In genomic region chr12:102062419-102062806, GRCh38 we compare ENCODE assay signal across 8 cellular contexts. TPM values are rescaled to one million over a fixed set of nuclear protein-coding genes. Genes with fewer than 3 reads are reported as not detected.
DNase-seq lines count a peak whose midpoint lies in the region; ATAC-seq and TF ChIP-seq lines count a peak whose summit lies in the region.

No MANE protein-coding gene starts in this region.

- H3K4me3 ChIP-seq in GM23338 (peak overlapping the region; percentile 68), SJSA1 (peak overlapping the region; percentile 72), fibroblast of mammary gland (ENCODE audit: control insufficient read depth, low read depth, low read length) (peak overlapping the region; percentile 92), skeletal muscle cell (ENCODE audit: low read depth, low read length) (peak overlapping the region; percentile 82)

- no peaks in the 10 kb centered on the region for H3K9me3 ChIP-seq in SJSA1 (replicated peaks)

- TF ChIP-seq CTCF in GM23338 (conservative IDR thresholded peaks at IDR 0.05; ENCODE audit: low read depth in 2 of 2) = no peak
- no peak for TF ChIP-seq CTCF in fibroblast of mammary gland (conservative IDR thresholded peaks at IDR 0.05; ENCODE audit: control insufficient read depth, insufficient read depth, low read depth, low read length)
- TF ChIP-seq CTCF in GM10266 (IDR thresholded peaks at IDR 0.05; ENCODE audit: control insufficient read depth, insufficient read depth, low read depth, missing control alignments) = no peak

- H3K27ac Mint-ChIP-seq in GM23338 = no peak overlapping the region

- no peaks in the 10 kb centered on the region for H4K20me1 ChIP-seq in GM23338 (replicated peaks; ENCODE audit: insufficient read depth)

- no peaks in the 10 kb centered on the region for H3K4me1 Mint-ChIP-seq in GM23338

- no peak for ATAC-seq in GM23338
- ATAC-seq in GM18520 (IDR thresholded peaks at IDR 0.05; ENCODE audit: unreplicated experiment) = no peak

- peak overlapping the region; percentile 83 for H3K4me3 Mint-ChIP-seq in GM23338

- H3K4me1 ChIP-seq in GM23338 (ENCODE audit: insufficient read depth) = peaks cover 5% of the 10 kb centered on the region; the same call in 1 of the 2 replicates
- peaks cover 9% of the 10 kb centered on the region for H3K4me1 ChIP-seq in SJSA1 (replicated peaks)

- peaks cover 2% of the 10 kb centered on the region for H3K27me3 Mint-ChIP-seq in GM23338 (ENCODE audit: insufficient read depth, low read depth, poor library complexity)

- H3K4me2 ChIP-seq in GM23338 = peak overlapping the region; percentile 5; the same call in 1 of the 2 replicates

- DNase-seq in GM23338 (ENCODE audit: low spot score) = no peak
- DNase-seq in SJSA1 (ENCODE audit: low read depth in 1 of 2, low spot score in 2 of 2) = no peak
- DNase-seq in fibroblast of mammary gland (ENCODE audit: low read depth) = no peak
- DNase-seq in skeletal muscle cell (ENCODE audit: low read depth) = no peak
- DNase-seq in GM10266 (ENCODE audit: extremely low spot score) = no peak
- no peak for DNase-seq in retina
- DNase-seq in UCSD-AML1 (lab: John Stamatoyannopoulos, UW; ENCODE audit: unreplicated experiment) = no peak

- 0 out of 2 replicates have a peak, but pooled peaks cover 7% of the 10 kb centered on the region for H3K9me2 ChIP-seq in GM23338 (ENCODE audit: insufficient read depth)

- H2AFZ ChIP-seq in GM23338 = peak overlapping the region; percentile 91

- H3K36me3 ChIP-seq in GM23338 (ENCODE audit: insufficient read depth) (no peaks in the 10 kb centered on the region), SJSA1 (peaks cover 17% of the 10 kb centered on the region)

- no peaks in the 10 kb centered on the region for H3F3A ChIP-seq in GM23338 (replicated peaks; ENCODE audit: low read depth)

- H3K79me2 ChIP-seq in GM23338 (replicated peaks; ENCODE audit: insufficient read depth) = no peaks in the 10 kb centered on the region

- H3K36me3 Mint-ChIP-seq in GM23338 (ENCODE audit: low read depth) = no peaks in the 10 kb centered on the region

- H3K27me3 ChIP-seq in GM23338 (ENCODE audit: insufficient read depth) (no peaks in the 10 kb centered on the region), SJSA1 (replicated peaks) (no peaks in the 10 kb centered on the region)

- no peaks in the 10 kb centered on the region for H3K9me3 Mint-ChIP-seq in GM23338

- H3K27ac ChIP-seq in GM23338 (ENCODE audit: low read depth) = no peak overlapping the region
- H3K27ac ChIP-seq in SJSA1 = no peak overlapping the region; the same call in 1 of the 2 replicates

TF ChIP-seq in GM23338, 12 proteins besides CTCF, POLR2A, EP300 and RAD21:
- TF ChIP-seq, protein P1, sequence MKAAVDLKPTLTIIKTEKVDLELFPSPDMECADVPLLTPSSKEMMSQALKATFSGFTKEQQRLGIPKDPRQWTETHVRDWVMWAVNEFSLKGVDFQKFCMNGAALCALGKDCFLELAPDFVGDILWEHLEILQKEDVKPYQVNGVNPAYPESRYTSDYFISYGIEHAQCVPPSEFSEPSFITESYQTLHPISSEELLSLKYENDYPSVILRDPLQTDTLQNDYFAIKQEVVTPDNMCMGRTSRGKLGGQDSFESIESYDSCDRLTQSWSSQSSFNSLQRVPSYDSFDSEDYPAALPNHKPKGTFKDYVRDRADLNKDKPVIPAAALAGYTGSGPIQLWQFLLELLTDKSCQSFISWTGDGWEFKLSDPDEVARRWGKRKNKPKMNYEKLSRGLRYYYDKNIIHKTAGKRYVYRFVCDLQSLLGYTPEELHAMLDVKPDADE (IDR thresholded peaks at IDR 0.05) = no peak
TF ChIP-seq in GM23338: peak in this region for 0.

RNA-seq across cellular contexts. Expression of gene WASHC3, which starts 0.6 kb away (rescaled TPM):
- 6.6 and 7.5 TPM in 2 replicates for total RNA-seq in GM23338 (2014; rRNA removed; shearing (Covaris generic))
- polyA plus RNA-seq in GM23338 (2016; fragmentation: Nextera tagmentation; extraction: Ambion mirVana) = 18.4 and 24.6 TPM in 2 replicates
- 36.2 and 75.1 TPM in 2 replicates for total RNA-seq in SJSA1 (2014; rRNA removed; shearing (Covaris generic))

RNA-seq across cellular contexts. Expression of gene NUP37, which starts 57.5 kb away (rescaled TPM):
- 79.4 and 105 TPM in 2 replicates for total RNA-seq in GM23338 (2014; rRNA removed; shearing (Covaris generic))
- polyA plus RNA-seq in GM23338 (2016; fragmentation: Nextera tagmentation; extraction: Ambion mirVana) = 63.3 and 68.7 TPM in 2 replicates
- 72.9 and 85.3 TPM in 2 replicates for total RNA-seq in SJSA1 (2014; rRNA removed; shearing (Covaris generic))

RNA-seq across cellular contexts. Expression of gene PARPBP, which starts 57.6 kb away (rescaled TPM):
- 44.6 and 44.8 TPM in 2 replicates for total RNA-seq in GM23338 (2014; rRNA removed; shearing (Covaris generic))
- polyA plus RNA-seq in GM23338 (2016; fragmentation: Nextera tagmentation; extraction: Ambion mirVana) = 31.7 and 37.3 TPM in 2 replicates
- total RNA-seq in SJSA1 (2014; rRNA removed; shearing (Covaris generic)) = 37.3 and 38.5 TPM in 2 replicates
